8 cellular contexts compared by ENCODE assay signal in genomic region chr2:113198790-113199612, GRCh38. TPM values are rescaled to one million over a fixed set of nuclear protein-coding genes. Genes with fewer than 3 reads are reported as not detected.
DNase-seq lines count a peak whose midpoint lies in the region; ATAC-seq, FAIRE-seq and TF ChIP-seq lines count a peak whose summit lies in the region.

No MANE protein-coding gene starts in this region.

- CTCF ChIA-PET in activated B cell treated with CpG ODN at 0.5 μM for 24 hours (lab: Charles Lee) = interaction anchor here (0.6 to 17.7 kb wide), 21 partner anchors 9 to 191 kb away, joined by 3 to 319 read pairs (median 5); partner anchors contain the start of gene PSD4

- no peaks in the 10 kb centered on the region for H3K9me3 ChIP-seq in smooth muscle cell (replicated peaks; ENCODE audit: low read depth)

- H3K9ac ChIP-seq in smooth muscle cell (ENCODE audit: low read depth) = peak overlapping the region; percentile 25

- peak overlapping the region; percentile 90 for H2AFZ ChIP-seq in smooth muscle cell (ENCODE audit: low read depth)

- no peak for FAIRE-seq in bronchial epithelial cell (lab: Jason Lieb, UNC)

- H3K4me3 ChIP-seq in H7 (ENCODE audit: insufficient read depth, low read depth, low read length) = peak overlapping the region; percentile 54
- H3K4me3 ChIP-seq in bronchial epithelial cell (ENCODE audit: low read depth, low read length) = peak overlapping the region; percentile 53
- H3K4me3 ChIP-seq in smooth muscle cell = peak overlapping the region; percentile 73

- peaks cover 78% of the 10 kb centered on the region for H3K36me3 Mint-ChIP-seq in activated B cell treated with CpG ODN at 0.5 μM for 24 hours (ENCODE audit: low read depth)

- ATAC-seq in activated B cell treated with CpG ODN at 0.5 μM for 24 hours (ENCODE audit: low read depth) = peak; percentile 91

- peak overlapping the region; percentile 87 for H3K4me2 ChIP-seq in smooth muscle cell

- POLR2A ChIA-PET in activated B cell treated with CpG ODN at 0.5 μM for 24 hours (lab: Charles Lee) = interaction anchor here (0.9 to 3.6 kb wide), 7 partner anchors 9 to 61 kb away, joined by 3 to 42 read pairs (median 6); partner anchors contain the start of gene PSD4

- TF ChIP-seq CTCF in activated B cell treated with CpG ODN at 0.5 μM for 24 hours (IDR thresholded peaks at IDR 0.05) (peak; percentile 44), bronchial epithelial cell (IDR thresholded peaks at IDR 0.05; ENCODE audit: insufficient read depth, low read length, severe bottlenecking) (peak; percentile 88), smooth muscle cell (IDR thresholded peaks at IDR 0.05; ENCODE audit: borderline replicate concordance, insufficient read depth, poor library complexity, severe bottlenecking) (peak; percentile 88)

- no peaks in the 10 kb centered on the region for H3K27me3 Mint-ChIP-seq in activated B cell treated with CpG ODN at 0.5 μM for 24 hours

- peaks cover 7% of the 10 kb centered on the region for H3K4me1 Mint-ChIP-seq in activated B cell treated with CpG ODN at 0.5 μM for 24 hours

- no peaks in the 10 kb centered on the region for H3K79me2 ChIP-seq in smooth muscle cell (ENCODE audit: low read depth)

- no peaks in the 10 kb centered on the region for H3K36me3 ChIP-seq in H7 (replicated peaks; ENCODE audit: control insufficient read depth, insufficient read depth, low read length)
- H3K36me3 ChIP-seq in bronchial epithelial cell (ENCODE audit: control insufficient read depth, insufficient read depth, low read length) = peaks cover 18% of the 10 kb centered on the region
- no peaks in the 10 kb centered on the region for H3K36me3 ChIP-seq in smooth muscle cell (ENCODE audit: low read depth)

- no peaks in the 10 kb centered on the region for H3F3A ChIP-seq in smooth muscle cell (ENCODE audit: low read depth)

- no peaks in the 10 kb centered on the region for H4K20me1 ChIP-seq in smooth muscle cell (ENCODE audit: low read depth)

- H3K27ac Mint-ChIP-seq in activated B cell treated with CpG ODN at 0.5 μM for 24 hours = no peak overlapping the region

- H3K4me1 ChIP-seq in smooth muscle cell (ENCODE audit: low read depth) = peaks cover 7% of the 10 kb centered on the region

- DNase-seq in DMS53 treated with DMSO at 0.1 percent for 48 hours (lab: John Stamatoyannopoulos, UW; ENCODE audit: unreplicated experiment) (peak; percentile 85), H7 (peak; percentile 97), NCI-H1417 (lab: John Stamatoyannopoulos, UW) (peak; percentile 77 to 89 (median 89)), activated B cell treated with CpG ODN at 0.5 μM for 24 hours (peak; percentile 87), bronchial epithelial cell (ENCODE audit: low read depth) (peak; percentile 69), iPS-NIHi7 (ENCODE audit: extremely low spot score) (peak; percentile 92), smooth muscle cell (lab: John Stamatoyannopoulos, UW; ENCODE audit: unreplicated experiment) (peak; percentile 54), OCI-M1 (lab: John Stamatoyannopoulos, UW) (no peak)

- H3K27ac ChIP-seq in smooth muscle cell (ENCODE audit: low read depth) = no peak overlapping the region

- H3K4me3 Mint-ChIP-seq in activated B cell treated with CpG ODN at 0.5 μM for 24 hours = peak overlapping the region; percentile 76

- intact Hi-C loops in activated B cell treated with CpG ODN at 0.5 μM for 24 hours (cut with micrococcal nuclease) = loop anchor here (1.0 to 5.0 kb wide), 5 partner anchors 24 to 191 kb away; no protein-coding TSS in a partner anchor

- H3K9me3 Mint-ChIP-seq in activated B cell treated with CpG ODN at 0.5 μM for 24 hours = no peaks in the 10 kb centered on the region

- peaks cover 9% of the 10 kb centered on the region for H3K27me3 ChIP-seq in H7 (ENCODE audit: control insufficient read depth, insufficient read depth, low read length)
- H3K27me3 ChIP-seq in bronchial epithelial cell (ENCODE audit: control insufficient read depth, insufficient read depth, low read length) = no peaks in the 10 kb centered on the region
- H3K27me3 ChIP-seq in smooth muscle cell (ENCODE audit: low read depth) = no peaks in the 10 kb centered on the region

- WGBS in smooth muscle cell (ENCODE audit: low lambda C conversion rate) = 1% methylated on average over 46 of the region's 79 CpGs

RNA-seq across cellular contexts. Expression of gene PSD4, which starts 25.2 kb away (rescaled TPM):
- 1.5 and 1.9 TPM in 2 replicates for total RNA-seq in H7 (2014; rRNA removed; shearing (Covaris generic))
- 161 and 182 TPM in 2 replicates for total RNA-seq in activated B cell treated with CpG ODN at 0.5 μM for 24 hours
- total RNA-seq in bronchial epithelial cell = 25.0 and 27.0 TPM in 2 replicates
- 7.3 and 9.3 TPM in 2 replicates for total RNA-seq in smooth muscle cell
- polyA plus RNA-seq in smooth muscle cell = 7.8 and 9.5 TPM in 2 replicates
